In the genomic region with DNA sequence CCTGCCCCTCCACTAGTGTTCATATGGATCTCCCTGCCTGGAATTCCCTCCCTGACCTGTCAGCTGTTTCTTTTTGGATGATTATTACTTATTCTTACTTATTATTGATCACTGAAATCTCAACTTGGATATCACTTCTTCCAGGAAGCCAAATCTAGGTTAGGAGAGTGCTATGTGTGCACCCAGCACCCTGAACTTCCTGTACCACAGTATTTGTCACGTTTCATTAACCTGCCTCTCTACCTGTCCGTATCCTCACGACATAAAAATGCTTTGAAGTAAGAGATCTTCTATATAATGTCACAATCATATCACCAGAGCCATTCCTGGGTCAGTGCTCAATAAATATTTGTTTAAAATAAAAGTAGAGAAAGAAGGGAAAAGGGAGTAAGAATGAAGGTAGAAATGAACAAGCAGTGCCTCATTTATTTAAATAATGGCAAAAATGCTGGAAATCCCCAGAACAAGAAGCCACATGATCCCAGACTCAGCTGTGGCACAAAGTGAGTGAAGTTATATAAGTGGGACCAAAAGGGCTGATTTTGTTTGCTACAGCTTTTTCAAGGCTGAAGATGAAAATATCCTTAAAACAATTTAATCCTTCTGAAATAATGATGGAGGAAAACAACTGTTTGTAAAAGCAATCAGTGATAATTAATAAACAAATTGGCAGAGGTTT, we compare ENCODE assay signal across 26 cellular contexts.
"Had no signal": no experiment of that assay in that cellular context is flagged by ENCODE, and none has a peak within 500 bp of the region (broad histone marks: within the 10 kb centered on the region; RNA-seq: fewer than 3 reads in every experiment).

No MANE protein-coding gene starts in this region.

- H2AFZ ChIP-seq: neural progenitor cell had no signal

- ATAC-seq: activated CD4-positive, alpha-beta T cell treated with anti-CD3 and anti-CD28 coated beads for 36 hours; body of pancreas; esophagus mucosa; left lobe of liver; lower lobe of right lung; naive thymus-derived CD8-positive, alpha-beta T cell had no signal

- H3K27me3 ChIP-seq: body of pancreas, cardiac muscle cell, neural progenitor cell, sigmoid colon, tibial artery had no signal

- H3K4me3 Mint-ChIP-seq: activated B cell treated with CpG ODN at 0.5 μM for 24 hours; activated CD4-positive, alpha-beta T cell treated with anti-CD3 and anti-CD28 coated beads for 36 hours; naive thymus-derived CD8-positive, alpha-beta T cell; neural progenitor cell; T-helper 1 cell treated with Interleukin-12 subunit alpha and Interleukin-12 subunit beta and Interleukin-4 antibody, amounts not matched to agents 30 μg/mL and 1 μg/mL, for 36 hours had no signal

- H3K27ac ChIP-seq: body of pancreas, cardiac muscle cell, lower lobe of right lung, neural progenitor cell, sigmoid colon, tibial artery had no signal

- H3K9me3 Mint-ChIP-seq: activated B cell treated with CpG ODN at 0.5 μM for 24 hours; naive thymus-derived CD8-positive, alpha-beta T cell; neural progenitor cell; T-helper 1 cell treated with Interleukin-12 subunit alpha and Interleukin-12 subunit beta and Interleukin-4 antibody, amounts not matched to agents 30 μg/mL and 1 μg/mL, for 36 hours had no signal

- H3K4me3 ChIP-seq: body of pancreas, cardiac muscle cell, lower lobe of right lung, neural progenitor cell, sigmoid colon, smooth muscle cell, tibial artery had no signal

- H3K36me3 ChIP-seq: cardiac muscle cell, lower lobe of right lung, neural progenitor cell, sigmoid colon, tibial artery had no signal

- H3K27me3 Mint-ChIP-seq: activated B cell treated with CpG ODN at 0.5 μM for 24 hours; activated CD4-positive, alpha-beta T cell treated with anti-CD3 and anti-CD28 coated beads for 36 hours; progenitor cell of endocrine pancreas had no signal

- H3K27ac Mint-ChIP-seq: activated B cell treated with CpG ODN at 0.5 μM for 24 hours; activated CD4-positive, alpha-beta T cell treated with anti-CD3 and anti-CD28 coated beads for 36 hours; naive thymus-derived CD8-positive, alpha-beta T cell; neural progenitor cell; progenitor cell of endocrine pancreas; T-helper 1 cell treated with Interleukin-12 subunit alpha and Interleukin-12 subunit beta and Interleukin-4 antibody, amounts not matched to agents 30 μg/mL and 1 μg/mL, for 36 hours had no signal

- H3K4me1 Mint-ChIP-seq: neural progenitor cell had no signal

- DNase-seq: activated B cell treated with CpG ODN at 0.5 μM for 24 hours; activated CD4-positive, alpha-beta T cell treated with anti-CD3 and anti-CD28 coated beads for 36 hours; activated CD4-positive, alpha-beta T cell treated with anti-CD3 and anti-CD28 coated beads, Interleukin-2, amount 50 U/mL, for 4 hours; activated CD8-positive, alpha-beta memory T cell treated with anti-CD3 and anti-CD28 coated beads for 24 hours; activated CD8-positive, alpha-beta memory T cell treated with anti-CD3 and anti-CD28 coated beads, Interleukin-2, amount 50 U/mL, for 4 hours; activated gamma-delta T cell; activated naive CD4-positive, alpha-beta T cell treated with anti-CD3 and anti-CD28 coated beads, Interleukin-2, amount 50 U/mL, for 16 hours; anterior cingulate cortex; body of pancreas; foreskin melanocyte; kidney; lower lobe of right lung; naive thymus-derived CD8-positive, alpha-beta T cell; retina; sigmoid colon; stimulated activated CD4-positive, alpha-beta T cell treated with anti-CD3 and anti-CD28 coated beads, Interleukin-2, amount 100 ng/mL, for 48 hours; stimulated activated CD8-positive, alpha-beta memory T cell treated with anti-CD3 and anti-CD28 coated beads, Interleukin-4, amount 100 ng/mL, for 48 hours; stimulated activated naive CD4-positive, alpha-beta T cell treated with Interleukin-2 at 50 U/mL for 16 hours; tibial artery had no signal

- H3K4me2 ChIP-seq: neural progenitor cell, smooth muscle cell had no signal

- H3K4me1 ChIP-seq: body of pancreas, lower lobe of right lung, neural progenitor cell, sigmoid colon, tibial artery had no signal

- H3K36me3 Mint-ChIP-seq: naive thymus-derived CD8-positive, alpha-beta T cell; neural progenitor cell had no signal
